9 cellular contexts compared by ENCODE assay signal in genomic region chr6:79543886-79544285, GRCh38. TPM values are rescaled to one million over a fixed set of nuclear protein-coding genes. Genes with fewer than 3 reads are reported as not detected.
DNase-seq lines count a peak whose midpoint lies in the region; ATAC-seq, FAIRE-seq and TF ChIP-seq lines count a peak whose summit lies in the region.
"Had no signal": no experiment of that assay in that cellular context is flagged by ENCODE, and none has a peak within 500 bp of the region (broad histone marks: within the 10 kb centered on the region; RNA-seq: fewer than 3 reads in every experiment).

No MANE protein-coding gene starts in this region.

- H3K4me3 Mint-ChIP-seq in nephron progenitor cell: peak overlapping the region; percentile 53

- ATAC-seq in GM21825 (IDR thresholded peaks at IDR 0.05; ENCODE audit: unreplicated experiment) (peak; percentile 20), PC-3 (no peak)
- no peak for ATAC-seq in activated CD4-positive, CD25-positive, alpha-beta regulatory T cell treated with anti-CD3 and anti-CD28 coated beads, Interleukin-2, amount 50 U/mL, for 24 hours

- H3K27ac ChIP-seq in PC-3 (ENCODE audit: low read length): peak overlapping the region; percentile 81

- H3K9ac ChIP-seq in PC-3 (ENCODE audit: low read length): peak overlapping the region; percentile 45; the same call in 1 of the 2 replicates

- TF ChIP-seq POLR2A in GM12891 (IDR thresholded peaks at IDR 0.05; ENCODE audit: low read depth, low read length): no peak

- no peak overlapping the region for H3K4me3 ChIP-seq in PC-3 (ENCODE audit: low read length)

- H3K27me3 Mint-ChIP-seq in nephron progenitor cell (ENCODE audit: low read depth, poor library complexity): peaks cover 4% of the 10 kb centered on the region

- FAIRE-seq in GM12891 (lab: Jason Lieb, UNC): no peak

- H3K79me2 ChIP-seq in PC-3 (ENCODE audit: low read length): no peaks in the 10 kb centered on the region

- peaks cover 52% of the 10 kb centered on the region for H3K36me3 Mint-ChIP-seq in nephron progenitor cell (ENCODE audit: low read depth)

- H2AFZ ChIP-seq in PC-3 (ENCODE audit: low read length): no peak overlapping the region

- no TSS peak for BruUV-seq in PC-3 (replicated peaks; lab: Mats Ljungman, UMichigan)

- DNase-seq in GM12891 (ENCODE audit: insufficient read length, low spot score): no peak
- no peak for DNase-seq in PC-3
- DNase-seq in nephron progenitor cell: no peak
- DNase-seq in RKO (ENCODE audit: low spot score): no peak
- DNase-seq in DMS53 treated with DMSO at 0.1 percent for 48 hours (lab: John Stamatoyannopoulos, UW; ENCODE audit: unreplicated experiment): no peak
- DNase-seq in cerebellum (ENCODE audit: low spot score): no peak
- DNase-seq: GF-D8 had no signal

- no peaks in the 10 kb centered on the region for H4K20me1 ChIP-seq in PC-3 (ENCODE audit: low read length)

- intact Hi-C loops in PC-3 (cut with micrococcal nuclease): no loop called here

- peaks cover 39% of the 10 kb centered on the region for H3K4me1 Mint-ChIP-seq in nephron progenitor cell

- H3K27ac Mint-ChIP-seq in nephron progenitor cell: peak overlapping the region; percentile 94

- H3K9me3 Mint-ChIP-seq in nephron progenitor cell: no peaks in the 10 kb centered on the region

- H3K27me3 ChIP-seq in PC-3 (ENCODE audit: low read length): no peaks in the 10 kb centered on the region

- no peaks in the 10 kb centered on the region for H3K9me2 ChIP-seq in PC-3 (replicated peaks; ENCODE audit: low read length)

- H3K4me1 ChIP-seq in PC-3 (ENCODE audit: insufficient read depth, low read length): peaks cover 18% of the 10 kb centered on the region

- POLR2A ChIA-PET in PC-3 (lab: Charles Lee; ENCODE audit: unreplicated experiment): no interaction called here

- no peak overlapping the region; the same call in 1 of the 2 replicates for H3K4me2 ChIP-seq in PC-3 (ENCODE audit: low read length)

- H3K9me3 ChIP-seq in PC-3 (ENCODE audit: low read length): no peaks in the 10 kb centered on the region

- TF ChIP-seq CTCF in PC-3 (conservative IDR thresholded peaks at IDR 0.05; ENCODE audit: low read depth, low read length): no peak
- no peak for TF ChIP-seq CTCF in nephron progenitor cell (IDR thresholded peaks at IDR 0.05)

- H3K36me3 ChIP-seq in PC-3 (ENCODE audit: low read depth, low read length): no peaks in the 10 kb centered on the region

- H3F3A ChIP-seq in PC-3 (ENCODE audit: low read length, unreplicated experiment): peaks cover 8% of the 10 kb centered on the region

- CTCF ChIA-PET in PC-3 (lab: Charles Lee): interaction anchor here (1.7 kb wide), 1 partner anchor 27 kb away, joined by 5 read pairs; no protein-coding TSS in a partner anchor

TF ChIP-seq in GM12891, 5 proteins besides CTCF, POLR2A, EP300 and RAD21:
- TF ChIP-seq SPI1 (IDR thresholded peaks at IDR 0.05; ENCODE audit: low read depth, low read length) (peak; percentile 95), POU2F2 (IDR thresholded peaks at IDR 0.05; ENCODE audit: low read depth, low read length) (no peak), POLR2AphosphoS5 (IDR thresholded peaks at IDR 0.05; ENCODE audit: low read depth, low read length) (no peak)
TF ChIP-seq in GM12891: peak in this region for 1.

RNA-seq across cellular contexts. Expression of gene LCA5, which starts 6.7 kb away (rescaled TPM):
- polyA plus RNA-seq in GM12891 (2012; ENCODE audit: low read depth, missing spikeins): 0.09 TPM
- 0.73 and 0.86 TPM in 2 replicates for total RNA-seq in PC-3 (2014; rRNA removed)
- 14.3 TPM for total RNA-seq in cerebellum
